Comparison of ENCODE assay signal across 1 cellular context in genomic region chr16:89917773-89918452, GRCh38.
TF ChIP-seq lines count a peak whose summit lies in the region.

No MANE protein-coding gene starts in this region.

TF ChIP-seq in WTC11, 78 proteins besides CTCF, POLR2A, EP300 and RAD21 (continued from another document and continues in another):
- TF ChIP-seq ZBTB43 (CRISPR knock-in tag; IDR thresholded peaks at IDR 0.05) (peak; percentile 71; the same call in 1 of the 2 replicates), ZNF281 (CRISPR knock-in tag; IDR thresholded peaks at IDR 0.05) (no peak; the same call in 1 of the 2 replicates), SOX15 (CRISPR knock-in tag; IDR thresholded peaks at IDR 0.05) (no peak), ZNF396 (CRISPR knock-in tag; IDR thresholded peaks at IDR 0.05; ENCODE audit: borderline replicate concordance) (no peak), ZSCAN18 (CRISPR knock-in tag; IDR thresholded peaks at IDR 0.05) (no peak), MXD4 (CRISPR knock-in tag; IDR thresholded peaks at IDR 0.05; ENCODE audit: borderline replicate concordance) (no peak), ZBTB21 (CRISPR knock-in tag; IDR thresholded peaks at IDR 0.05; ENCODE audit: borderline replicate concordance) (no peak), ZNF232 (CRISPR knock-in tag; IDR thresholded peaks at IDR 0.05) (0 out of 2 replicates have a peak, but pooled peaks have one; percentile 71), PREB (CRISPR knock-in tag; IDR thresholded peaks at IDR 0.05; ENCODE audit: borderline replicate concordance) (peak; percentile 56; the same call in 1 of the 2 replicates), GTF2I (CRISPR knock-in tag; conservative IDR thresholded peaks at IDR 0.05) (no peak), ZNF671 (CRISPR knock-in tag; IDR thresholded peaks at IDR 0.05) (no peak), ZNF317 (CRISPR knock-in tag; IDR thresholded peaks at IDR 0.05; ENCODE audit: borderline replicate concordance, low read depth) (peak; percentile 49; the same call in 1 of the 2 replicates), GABPB1 (CRISPR knock-in tag; IDR thresholded peaks at IDR 0.05) (peak; percentile 91), ATF3 (CRISPR knock-in tag; conservative IDR thresholded peaks at IDR 0.05) (no peak), NR1H2 (CRISPR knock-in tag; IDR thresholded peaks at IDR 0.05) (no peak), ETV6 (CRISPR knock-in tag; IDR thresholded peaks at IDR 0.05) (peak; percentile 18; the same call in 1 of the 2 replicates), STAT6 (CRISPR knock-in tag; conservative IDR thresholded peaks at IDR 0.05; ENCODE audit: low read depth) (no peak), ZNF423 (CRISPR knock-in tag; IDR thresholded peaks at IDR 0.05) (peak; percentile 90), ZNF416 (CRISPR knock-in tag; IDR thresholded peaks at IDR 0.05) (no peak), NFYB (CRISPR knock-in tag; conservative IDR thresholded peaks at IDR 0.05; ENCODE audit: low read depth) (no peak), ZNF512 (CRISPR knock-in tag; IDR thresholded peaks at IDR 0.05; ENCODE audit: borderline replicate concordance) (no peak), IRF2 (CRISPR knock-in tag; IDR thresholded peaks at IDR 0.05; ENCODE audit: borderline replicate concordance, low read depth) (no peak), TEAD4 (CRISPR knock-in tag; IDR thresholded peaks at IDR 0.05) (no peak), CREB1 (CRISPR knock-in tag; IDR thresholded peaks at IDR 0.05) (0 out of 2 replicates have a peak, but pooled peaks have one; percentile 48), FOXP1 (CRISPR knock-in tag; IDR thresholded peaks at IDR 0.05; ENCODE audit: borderline replicate concordance) (peak; percentile 91; the same call in 1 of the 2 replicates)
- TF ChIP-seq, protein P1, sequence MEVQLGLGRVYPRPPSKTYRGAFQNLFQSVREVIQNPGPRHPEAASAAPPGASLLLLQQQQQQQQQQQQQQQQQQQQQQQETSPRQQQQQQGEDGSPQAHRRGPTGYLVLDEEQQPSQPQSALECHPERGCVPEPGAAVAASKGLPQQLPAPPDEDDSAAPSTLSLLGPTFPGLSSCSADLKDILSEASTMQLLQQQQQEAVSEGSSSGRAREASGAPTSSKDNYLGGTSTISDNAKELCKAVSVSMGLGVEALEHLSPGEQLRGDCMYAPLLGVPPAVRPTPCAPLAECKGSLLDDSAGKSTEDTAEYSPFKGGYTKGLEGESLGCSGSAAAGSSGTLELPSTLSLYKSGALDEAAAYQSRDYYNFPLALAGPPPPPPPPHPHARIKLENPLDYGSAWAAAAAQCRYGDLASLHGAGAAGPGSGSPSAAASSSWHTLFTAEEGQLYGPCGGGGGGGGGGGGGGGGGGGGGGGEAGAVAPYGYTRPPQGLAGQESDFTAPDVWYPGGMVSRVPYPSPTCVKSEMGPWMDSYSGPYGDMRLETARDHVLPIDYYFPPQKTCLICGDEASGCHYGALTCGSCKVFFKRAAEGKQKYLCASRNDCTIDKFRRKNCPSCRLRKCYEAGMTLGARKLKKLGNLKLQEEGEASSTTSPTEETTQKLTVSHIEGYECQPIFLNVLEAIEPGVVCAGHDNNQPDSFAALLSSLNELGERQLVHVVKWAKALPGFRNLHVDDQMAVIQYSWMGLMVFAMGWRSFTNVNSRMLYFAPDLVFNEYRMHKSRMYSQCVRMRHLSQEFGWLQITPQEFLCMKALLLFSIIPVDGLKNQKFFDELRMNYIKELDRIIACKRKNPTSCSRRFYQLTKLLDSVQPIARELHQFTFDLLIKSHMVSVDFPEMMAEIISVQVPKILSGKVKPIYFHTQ (CRISPR knock-in tag; IDR thresholded peaks at IDR 0.05), result no peak
- TF ChIP-seq, protein P2, sequence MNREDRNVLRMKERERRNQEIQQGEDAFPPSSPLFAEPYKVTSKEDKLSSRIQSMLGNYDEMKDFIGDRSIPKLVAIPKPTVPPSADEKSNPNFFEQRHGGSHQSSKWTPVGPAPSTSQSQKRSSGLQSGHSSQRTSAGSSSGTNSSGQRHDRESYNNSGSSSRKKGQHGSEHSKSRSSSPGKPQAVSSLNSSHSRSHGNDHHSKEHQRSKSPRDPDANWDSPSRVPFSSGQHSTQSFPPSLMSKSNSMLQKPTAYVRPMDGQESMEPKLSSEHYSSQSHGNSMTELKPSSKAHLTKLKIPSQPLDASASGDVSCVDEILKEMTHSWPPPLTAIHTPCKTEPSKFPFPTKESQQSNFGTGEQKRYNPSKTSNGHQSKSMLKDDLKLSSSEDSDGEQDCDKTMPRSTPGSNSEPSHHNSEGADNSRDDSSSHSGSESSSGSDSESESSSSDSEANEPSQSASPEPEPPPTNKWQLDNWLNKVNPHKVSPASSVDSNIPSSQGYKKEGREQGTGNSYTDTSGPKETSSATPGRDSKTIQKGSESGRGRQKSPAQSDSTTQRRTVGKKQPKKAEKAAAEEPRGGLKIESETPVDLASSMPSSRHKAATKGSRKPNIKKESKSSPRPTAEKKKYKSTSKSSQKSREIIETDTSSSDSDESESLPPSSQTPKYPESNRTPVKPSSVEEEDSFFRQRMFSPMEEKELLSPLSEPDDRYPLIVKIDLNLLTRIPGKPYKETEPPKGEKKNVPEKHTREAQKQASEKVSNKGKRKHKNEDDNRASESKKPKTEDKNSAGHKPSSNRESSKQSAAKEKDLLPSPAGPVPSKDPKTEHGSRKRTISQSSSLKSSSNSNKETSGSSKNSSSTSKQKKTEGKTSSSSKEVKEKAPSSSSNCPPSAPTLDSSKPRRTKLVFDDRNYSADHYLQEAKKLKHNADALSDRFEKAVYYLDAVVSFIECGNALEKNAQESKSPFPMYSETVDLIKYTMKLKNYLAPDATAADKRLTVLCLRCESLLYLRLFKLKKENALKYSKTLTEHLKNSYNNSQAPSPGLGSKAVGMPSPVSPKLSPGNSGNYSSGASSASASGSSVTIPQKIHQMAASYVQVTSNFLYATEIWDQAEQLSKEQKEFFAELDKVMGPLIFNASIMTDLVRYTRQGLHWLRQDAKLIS (CRISPR knock-in tag; IDR thresholded peaks at IDR 0.05; ENCODE audit: borderline replicate concordance), result no peak
- TF ChIP-seq, protein P3, sequence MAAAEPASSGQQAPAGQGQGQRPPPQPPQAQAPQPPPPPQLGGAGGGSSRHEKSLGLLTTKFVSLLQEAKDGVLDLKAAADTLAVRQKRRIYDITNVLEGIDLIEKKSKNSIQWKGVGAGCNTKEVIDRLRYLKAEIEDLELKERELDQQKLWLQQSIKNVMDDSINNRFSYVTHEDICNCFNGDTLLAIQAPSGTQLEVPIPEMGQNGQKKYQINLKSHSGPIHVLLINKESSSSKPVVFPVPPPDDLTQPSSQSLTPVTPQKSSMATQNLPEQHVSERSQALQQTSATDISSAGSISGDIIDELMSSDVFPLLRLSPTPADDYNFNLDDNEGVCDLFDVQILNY (CRISPR knock-in tag; IDR thresholded peaks at IDR 0.05), result peak; percentile 87
- TF ChIP-seq, protein P4, sequence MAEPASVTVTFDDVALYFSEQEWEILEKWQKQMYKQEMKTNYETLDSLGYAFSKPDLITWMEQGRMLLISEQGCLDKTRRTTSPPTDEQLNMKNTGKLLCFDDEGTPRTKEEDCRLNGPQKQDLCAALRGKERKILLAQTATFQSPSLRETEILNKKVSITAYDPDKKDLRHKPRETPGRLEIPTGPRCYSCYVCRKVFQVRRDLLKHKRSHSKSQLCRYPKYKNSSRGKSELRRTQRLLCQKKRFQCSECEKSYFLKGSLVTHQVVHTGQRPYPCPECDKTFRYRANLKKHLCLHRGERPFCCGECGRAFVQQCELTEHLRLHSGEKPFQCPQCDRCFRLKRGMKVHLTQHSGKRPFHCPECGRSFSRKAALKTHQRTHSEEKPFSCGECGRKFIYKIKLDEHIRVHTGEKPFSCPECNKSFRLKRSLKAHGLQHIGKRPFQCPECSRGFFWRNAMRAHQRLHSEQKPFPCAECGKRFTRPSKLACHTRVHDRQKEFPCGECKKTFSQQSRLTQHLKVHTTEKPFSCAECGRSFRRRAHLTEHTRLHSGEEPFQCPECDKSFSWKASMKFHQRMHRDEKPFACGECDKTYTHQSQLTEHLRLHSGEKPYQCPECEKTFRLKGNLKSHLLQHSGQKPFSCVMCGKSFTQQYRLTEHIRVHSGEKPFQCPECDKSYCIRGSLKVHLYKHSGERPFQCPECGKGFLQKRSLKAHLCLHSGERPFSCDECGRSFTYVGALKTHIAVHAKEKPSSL (CRISPR knock-in tag; conservative IDR thresholded peaks at IDR 0.05), result no peak
- TF ChIP-seq, protein P5, sequence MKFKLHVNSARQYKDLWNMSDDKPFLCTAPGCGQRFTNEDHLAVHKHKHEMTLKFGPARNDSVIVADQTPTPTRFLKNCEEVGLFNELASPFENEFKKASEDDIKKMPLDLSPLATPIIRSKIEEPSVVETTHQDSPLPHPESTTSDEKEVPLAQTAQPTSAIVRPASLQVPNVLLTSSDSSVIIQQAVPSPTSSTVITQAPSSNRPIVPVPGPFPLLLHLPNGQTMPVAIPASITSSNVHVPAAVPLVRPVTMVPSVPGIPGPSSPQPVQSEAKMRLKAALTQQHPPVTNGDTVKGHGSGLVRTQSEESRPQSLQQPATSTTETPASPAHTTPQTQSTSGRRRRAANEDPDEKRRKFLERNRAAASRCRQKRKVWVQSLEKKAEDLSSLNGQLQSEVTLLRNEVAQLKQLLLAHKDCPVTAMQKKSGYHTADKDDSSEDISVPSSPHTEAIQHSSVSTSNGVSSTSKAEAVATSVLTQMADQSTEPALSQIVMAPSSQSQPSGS (CRISPR knock-in tag; IDR thresholded peaks at IDR 0.05; ENCODE audit: borderline replicate concordance, low read depth), result no peak
